Comparison of ENCODE assay signal across 1 cellular context in genomic region chr15:69200773-69201745, GRCh38.
TF ChIP-seq lines count a peak whose summit lies in the region.

No MANE protein-coding gene starts in this region.

TF ChIP-seq in HCT116, 20 proteins besides CTCF, POLR2A, EP300 and RAD21 (continued from another document):
- TF ChIP-seq REST (IDR thresholded peaks at IDR 0.05; ENCODE audit: low read depth) (no peak), EGR1 (IDR thresholded peaks at IDR 0.05; ENCODE audit: low read depth) (no peak), SRF (IDR thresholded peaks at IDR 0.05; ENCODE audit: low read depth) (0 out of 2 replicates have a peak, but pooled peaks have one; percentile 24), CEBPB (IDR thresholded peaks at IDR 0.05; ENCODE audit: low read depth) (peak; percentile 43; the same call in 1 of the 2 replicates), ELF1 (IDR thresholded peaks at IDR 0.05; ENCODE audit: borderline replicate concordance, low read depth) (no peak), CBX3 (IDR thresholded peaks at IDR 0.05; ENCODE audit: low read depth) (peak; percentile 67; the same call in 1 of the 2 replicates), EZH2phosphoT487 (IDR thresholded peaks at IDR 0.05; ENCODE audit: borderline replicate concordance) (no peak), YY1 (IDR thresholded peaks at IDR 0.05; ENCODE audit: extremely low read depth, insufficient replicate concordance, low read depth, low read length) (no peak), TCF7L2 (IDR thresholded peaks at IDR 0.05; ENCODE audit: borderline replicate concordance, extremely low read depth, insufficient read depth, insufficient read length) (peak; percentile 81), EZH2 (IDR thresholded peaks at IDR 0.05) (no peak), POLR2AphosphoS5 (IDR thresholded peaks at IDR 0.05; ENCODE audit: low read depth, low read length) (no peak), SIN3A (IDR thresholded peaks at IDR 0.05; ENCODE audit: low read depth) (no peak), ZFX (IDR thresholded peaks at IDR 0.05) (no peak), MAX (IDR thresholded peaks at IDR 0.05) (peak; percentile 46)
- TF ChIP-seq, protein P1, sequence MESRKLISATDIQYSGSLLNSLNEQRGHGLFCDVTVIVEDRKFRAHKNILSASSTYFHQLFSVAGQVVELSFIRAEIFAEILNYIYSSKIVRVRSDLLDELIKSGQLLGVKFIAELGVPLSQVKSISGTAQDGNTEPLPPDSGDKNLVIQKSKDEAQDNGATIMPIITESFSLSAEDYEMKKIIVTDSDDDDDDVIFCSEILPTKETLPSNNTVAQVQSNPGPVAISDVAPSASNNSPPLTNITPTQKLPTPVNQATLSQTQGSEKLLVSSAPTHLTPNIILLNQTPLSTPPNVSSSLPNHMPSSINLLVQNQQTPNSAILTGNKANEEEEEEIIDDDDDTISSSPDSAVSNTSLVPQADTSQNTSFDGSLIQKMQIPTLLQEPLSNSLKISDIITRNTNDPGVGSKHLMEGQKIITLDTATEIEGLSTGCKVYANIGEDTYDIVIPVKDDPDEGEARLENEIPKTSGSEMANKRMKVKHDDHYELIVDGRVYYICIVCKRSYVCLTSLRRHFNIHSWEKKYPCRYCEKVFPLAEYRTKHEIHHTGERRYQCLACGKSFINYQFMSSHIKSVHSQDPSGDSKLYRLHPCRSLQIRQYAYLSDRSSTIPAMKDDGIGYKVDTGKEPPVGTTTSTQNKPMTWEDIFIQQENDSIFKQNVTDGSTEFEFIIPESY (IDR thresholded peaks at IDR 0.05; ENCODE audit: extremely low read depth, insufficient replicate concordance, low read length) = no peak
- TF ChIP-seq, protein P2, sequence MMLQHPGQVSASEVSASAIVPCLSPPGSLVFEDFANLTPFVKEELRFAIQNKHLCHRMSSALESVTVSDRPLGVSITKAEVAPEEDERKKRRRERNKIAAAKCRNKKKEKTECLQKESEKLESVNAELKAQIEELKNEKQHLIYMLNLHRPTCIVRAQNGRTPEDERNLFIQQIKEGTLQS (IDR thresholded peaks at IDR 0.05) = no peak
TF ChIP-seq in HCT116: peak in this region for 8.
